9 cellular contexts compared by ENCODE assay signal in the genomic region with DNA sequence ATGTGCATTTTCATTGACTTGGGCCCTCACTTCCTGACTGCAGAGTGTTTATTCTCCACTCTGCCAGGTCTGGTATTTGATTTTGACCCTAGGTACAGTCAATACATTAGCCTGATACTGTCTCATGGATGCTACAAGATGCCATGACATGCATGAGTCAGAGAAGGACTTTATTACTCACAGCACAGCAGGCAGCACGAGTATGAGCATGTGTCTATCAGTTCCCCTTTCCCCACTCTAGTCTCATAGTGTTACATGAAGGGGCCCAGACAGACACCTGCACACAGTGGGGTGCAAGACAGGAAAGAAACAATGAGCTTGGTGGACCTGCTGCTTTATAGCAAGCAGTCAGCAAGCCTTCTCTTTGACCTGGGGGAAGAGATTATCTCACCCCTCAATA. TPM values are rescaled to one million over a fixed set of nuclear protein-coding genes. Genes with fewer than 3 reads are reported as not detected.
A peak's percentile ranks its signal among the peaks of the same experiment; 100 is the strongest.
DNase-seq lines count a peak whose midpoint lies in the region; ATAC-seq and TF ChIP-seq lines count a peak whose summit lies in the region.
"Had no signal": no experiment of that assay in that cellular context is flagged by ENCODE, and none has a peak within 500 bp of the region (broad histone marks: within the 10 kb centered on the region; RNA-seq: fewer than 3 reads in every experiment).

No MANE protein-coding gene starts in this region.

- H3K4me3 ChIP-seq in AG10803 (ENCODE audit: low read length): no peak overlapping the region
- no peak overlapping the region for H3K4me3 ChIP-seq in CD8-positive, alpha-beta T cell (ENCODE audit: low read depth, low read length)

- ATAC-seq in GM19438 (IDR thresholded peaks at IDR 0.05; ENCODE audit: low read depth, unreplicated experiment) (peak; percentile 91), HG03280 (IDR thresholded peaks at IDR 0.05; ENCODE audit: unreplicated experiment) (peak; percentile 85)
- peak; percentile 91 for ATAC-seq in activated T-helper 17 cell treated with anti-CD3 and anti-CD28 coated beads, Interleukin-2, amount 50 U/mL, for 72 hours (replicated peaks)
- ATAC-seq in CD8-positive, alpha-beta T cell: no peak

- H3K4me1 Mint-ChIP-seq in activated T-helper 17 cell treated with anti-CD3 and anti-CD28 coated beads, Interleukin-2, amount 50 U/mL, for 72 hours: peaks cover 35% of the 10 kb centered on the region
- H3K4me1 Mint-ChIP-seq in CD8-positive, alpha-beta T cell (ENCODE audit: low read depth): peaks cover 27% of the 10 kb centered on the region

- in situ Hi-C loops in G401 (cut with HindIII; ENCODE audit: low sequenced_read_pairs): no loop called here

- peaks cover 6% of the 10 kb centered on the region for H3K4me1 ChIP-seq in CD8-positive, alpha-beta T cell (ENCODE audit: insufficient read depth, low read length)

- CTCF ChIA-PET in CD8-positive, alpha-beta T cell (lab: Charles Lee): no interaction called here

- peak overlapping the region; percentile 78 for H3K27ac Mint-ChIP-seq in activated T-helper 17 cell treated with anti-CD3 and anti-CD28 coated beads, Interleukin-2, amount 50 U/mL, for 72 hours
- no peak overlapping the region for H3K27ac Mint-ChIP-seq in CD8-positive, alpha-beta T cell

- H3K27me3 ChIP-seq in CD8-positive, alpha-beta T cell (ENCODE audit: insufficient read depth, low read length): no peaks in the 10 kb centered on the region
- H3K27me3 ChIP-seq: neutrophil had no signal

- no peaks in the 10 kb centered on the region for H3K36me3 Mint-ChIP-seq in activated T-helper 17 cell treated with anti-CD3 and anti-CD28 coated beads, Interleukin-2, amount 50 U/mL, for 72 hours (ENCODE audit: low read depth)
- no peaks in the 10 kb centered on the region for H3K36me3 Mint-ChIP-seq in CD8-positive, alpha-beta T cell

- POLR2A ChIA-PET in CD8-positive, alpha-beta T cell (lab: Charles Lee): no interaction called here

- H3K4me3 Mint-ChIP-seq in activated T-helper 17 cell treated with anti-CD3 and anti-CD28 coated beads, Interleukin-2, amount 50 U/mL, for 72 hours: peak overlapping the region; percentile 31
- H3K4me3 Mint-ChIP-seq in CD8-positive, alpha-beta T cell: no peak overlapping the region

- DNase-seq in AG10803 (ENCODE audit: low read depth): peak; percentile 42
- DNase-seq in G401 (ENCODE audit: low spot score): no peak
- DNase-seq in CD8-positive, alpha-beta T cell: no peak
- DNase-seq in NCI-H1436 (lab: John Stamatoyannopoulos, UW): no peak
- no peak for DNase-seq in hypothalamus (lab: John Stamatoyannopoulos, UW)

- no peaks in the 10 kb centered on the region for H3K27me3 Mint-ChIP-seq in activated T-helper 17 cell treated with anti-CD3 and anti-CD28 coated beads, Interleukin-2, amount 50 U/mL, for 72 hours
- no peaks in the 10 kb centered on the region for H3K27me3 Mint-ChIP-seq in CD8-positive, alpha-beta T cell (ENCODE audit: low read depth)

- H3K27ac ChIP-seq in CD8-positive, alpha-beta T cell (ENCODE audit: low read depth, low read length): no peak overlapping the region
- H3K27ac ChIP-seq: neutrophil had no signal

- H3K9me3 Mint-ChIP-seq in activated T-helper 17 cell treated with anti-CD3 and anti-CD28 coated beads, Interleukin-2, amount 50 U/mL, for 72 hours: peaks cover 4% of the 10 kb centered on the region
- no peaks in the 10 kb centered on the region for H3K9me3 Mint-ChIP-seq in CD8-positive, alpha-beta T cell

- H3K9me3 ChIP-seq in CD8-positive, alpha-beta T cell (ENCODE audit: low read length): no peaks in the 10 kb centered on the region
- H3K9me3 ChIP-seq: neutrophil had no signal

- no peak for TF ChIP-seq CTCF in AG10803 (conservative IDR thresholded peaks at IDR 0.05; ENCODE audit: low read length)
- TF ChIP-seq CTCF in CD8-positive, alpha-beta T cell (IDR thresholded peaks at IDR 0.05): no peak

- no peaks in the 10 kb centered on the region for H3K36me3 ChIP-seq in CD8-positive, alpha-beta T cell (ENCODE audit: insufficient read depth, low read length)
- H3K36me3 ChIP-seq: neutrophil had no signal

- intact Hi-C loops in CD8-positive, alpha-beta T cell (cut with DNase I, micrococcal nuclease): no loop called here

RNA-seq across cellular contexts. Expression of a gene that starts 19.6 kb away (rescaled TPM):
- 1 to 10 TPM; 2.3 to 8.6 TPM for total RNA-seq in activated T-helper 17 cell treated with anti-CD3 and anti-CD28 coated beads, Interleukin-2, amount 50 U/mL, for 72 hours
- not detected in 2 replicates for total RNA-seq in G401 (2014; rRNA removed; shearing (Covaris generic))
- not detected for total RNA-seq in CD8-positive, alpha-beta T cell
